Comparison of ENCODE assay signal across 33 cellular contexts in genomic region chr2:196360650-196361049, GRCh38.
"Had no signal": no experiment of that assay in that cellular context is flagged by ENCODE, and none has a peak within 500 bp of the region (broad histone marks: within the 10 kb centered on the region; RNA-seq: fewer than 3 reads in every experiment).

No MANE protein-coding gene starts in this region.

- H3K27ac ChIP-seq: adrenal gland, ascending aorta, cardiac muscle cell, hepatocyte, neutrophil, ovary, stomach, suprapubic skin, tibial artery, WERI-Rb-1 had no signal

- H3K4me1 Mint-ChIP-seq: stimulated activated naive B cell treated with anti-CD40 and anti-IgM and Interleukin-4, amounts not matched to agents 10 μg/mL and 1 μg/mL and 100 μg/mL, for 72 hours had no signal

- H3K4me3 Mint-ChIP-seq: activated naive CD4-positive, alpha-beta T cell treated with anti-CD3 and anti-CD28 coated beads for 36 hours; activated naive CD8-positive, alpha-beta T cell treated with anti-CD3 and anti-CD28 coated beads for 36 hours; brain; effector memory CD8-positive, alpha-beta T cell; nephron; stimulated activated naive B cell treated with anti-CD40 and anti-IgM and Interleukin-4, amounts not matched to agents 10 μg/mL and 1 μg/mL and 100 μg/mL, for 72 hours; T-helper 17 cell had no signal

- H3K9me3 Mint-ChIP-seq: activated naive CD4-positive, alpha-beta T cell treated with anti-CD3 and anti-CD28 coated beads for 36 hours; activated naive CD8-positive, alpha-beta T cell treated with anti-CD3 and anti-CD28 coated beads for 36 hours; brain; effector memory CD8-positive, alpha-beta T cell; nephron; stimulated activated naive B cell treated with anti-CD40 and anti-IgM and Interleukin-4, amounts not matched to agents 10 μg/mL and 1 μg/mL and 100 μg/mL, for 72 hours had no signal

- H3K9me3 ChIP-seq: adrenal gland, ascending aorta, neutrophil, ovary, stomach, suprapubic skin, tibial artery had no signal

- H3K27ac Mint-ChIP-seq: activated naive CD4-positive, alpha-beta T cell treated with anti-CD3 and anti-CD28 coated beads for 36 hours; brain; effector memory CD8-positive, alpha-beta T cell; nephron; progenitor cell of endocrine pancreas; stimulated activated naive B cell treated with anti-CD40 and anti-IgM and Interleukin-4, amounts not matched to agents 10 μg/mL and 1 μg/mL and 100 μg/mL, for 72 hours; T-helper 17 cell had no signal

- H3K36me3 ChIP-seq: adrenal gland, ascending aorta, cardiac muscle cell, neutrophil, ovary, stomach, suprapubic skin, tibial artery, WERI-Rb-1 had no signal

- H2AFZ ChIP-seq: hepatocyte had no signal

- FAIRE-seq: keratinocyte had no signal

- H3K36me3 Mint-ChIP-seq: activated naive CD8-positive, alpha-beta T cell treated with anti-CD3 and anti-CD28 coated beads for 36 hours; stimulated activated naive B cell treated with anti-CD40 and anti-IgM and Interleukin-4, amounts not matched to agents 10 μg/mL and 1 μg/mL and 100 μg/mL, for 72 hours had no signal

- ATAC-seq: activated CD4-positive, CD25-positive, alpha-beta regulatory T cell treated with anti-CD3 and anti-CD28 coated beads, Interleukin-2, amount 50 U/mL, for 24 hours; effector memory CD8-positive, alpha-beta T cell; esophagus mucosa; left colon; stimulated activated naive B cell treated with anti-CD40 and anti-IgM and Interleukin-4, amounts not matched to agents 10 μg/mL and 1 μg/mL and 100 μg/mL, for 72 hours; T-helper 17 cell had no signal

- H3K79me2 ChIP-seq: hepatocyte had no signal

- H3K27me3 Mint-ChIP-seq: progenitor cell of endocrine pancreas had no signal

- H3K4me3 ChIP-seq: ascending aorta, cardiac muscle cell, hepatocyte, ovary, smooth muscle cell, stomach, suprapubic skin, tibial artery had no signal

- H3K27me3 ChIP-seq: adrenal gland, ascending aorta, cardiac muscle cell, hepatocyte, neutrophil, ovary, stomach, suprapubic skin, tibial artery had no signal

- H3K4me2 ChIP-seq: hepatocyte, smooth muscle cell had no signal

- DNase-seq: activated CD4-positive, alpha-beta T cell treated with anti-CD3 and anti-CD28 coated beads for 48 hours; activated CD4-positive, alpha-beta T cell treated with anti-CD3 and anti-CD28 coated beads, Interleukin-2, amount 50 U/mL, for 48 hours; activated CD8-positive, alpha-beta memory T cell treated with anti-CD3 and anti-CD28 coated beads for 24 hours; activated effector memory CD4-positive, alpha-beta T cell treated with anti-CD3 and anti-CD28 coated beads, Interleukin-2, amount 50 U/mL, for 16 hours; activated naive CD4-positive, alpha-beta T cell treated with anti-CD3 and anti-CD28 coated beads for 36 hours; activated naive CD8-positive, alpha-beta T cell treated with anti-CD3 and anti-CD28 coated beads for 36 hours; adrenal gland; cortex of kidney; effector memory CD8-positive, alpha-beta T cell; foreskin melanocyte; left colon; mesendoderm; ovary; stimulated activated CD4-positive, alpha-beta T cell treated with anti-CD3 and anti-CD28 coated beads, Interleukin-15, amount 100 ng/mL, for 24 hours; stimulated activated CD4-positive, alpha-beta T cell treated with anti-CD3 and anti-CD28 coated beads, Interleukin-2, amount 100 ng/mL, for 24 hours; stimulated activated naive B cell treated with anti-CD40 and anti-IgM and Interleukin-4, amounts not matched to agents 10 μg/mL and 1 μg/mL and 100 μg/mL, for 72 hours; stomach; T-helper 17 cell; T1000; tibial artery; WERI-Rb-1 had no signal

- H3K4me1 ChIP-seq: adrenal gland, ascending aorta, stomach, tibial artery had no signal
